In the genomic region with DNA sequence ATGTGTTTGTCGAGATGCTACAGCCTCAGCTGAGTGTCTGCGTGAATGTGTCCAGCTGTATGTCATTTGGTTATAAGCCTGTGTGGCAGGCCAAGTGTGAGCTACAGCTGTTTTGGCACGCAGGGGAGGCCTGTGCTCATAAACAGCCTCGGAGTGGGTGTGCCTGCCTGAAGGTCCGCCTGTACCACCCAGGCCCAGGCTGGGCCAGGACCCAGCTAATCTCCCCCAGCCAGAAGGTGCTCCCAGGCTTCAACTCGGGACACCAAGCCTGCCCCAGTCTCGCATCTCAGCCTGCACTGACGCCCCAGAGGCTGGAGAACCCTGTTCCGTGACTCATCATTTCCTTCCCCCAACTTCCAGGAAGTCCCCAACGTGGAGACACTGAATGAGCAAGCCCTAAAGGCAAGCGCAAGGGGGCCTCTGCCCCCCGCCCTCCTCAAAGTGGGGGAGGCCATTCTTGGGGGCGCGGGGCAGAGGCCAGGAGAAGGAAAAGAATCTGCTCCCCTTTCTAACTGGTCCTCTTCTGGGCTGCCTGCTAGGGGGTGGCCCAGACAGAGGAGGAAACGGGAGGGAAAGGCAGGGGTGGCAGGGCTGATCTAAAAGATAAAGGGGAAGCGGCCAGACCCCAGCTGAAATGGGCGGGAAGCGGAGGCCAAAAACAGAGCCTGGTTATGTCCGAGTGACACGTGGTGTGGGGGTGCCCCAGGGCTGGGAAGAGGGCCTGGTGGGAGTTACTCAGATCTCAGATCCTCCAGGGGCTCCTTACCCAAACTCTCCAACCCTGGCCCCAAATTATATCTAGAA, we compare ENCODE assay signal across 8 cellular contexts. TPM values are rescaled to one million over a fixed set of nuclear protein-coding genes. Genes with fewer than 3 reads are reported as not detected.
DNase-seq lines count a peak whose midpoint lies in the region; ATAC-seq and TF ChIP-seq lines count a peak whose summit lies in the region.

No MANE protein-coding gene starts in this region.

- H3K27ac Mint-ChIP-seq in T-helper 1 cell treated with Interleukin-12 subunit alpha and Interleukin-12 subunit beta and Interleukin-4 antibody, amounts not matched to agents 30 μg/mL and 1 μg/mL, for 36 hours: peak overlapping the region; percentile 95

- peaks cover 31% of the 10 kb centered on the region for H3K36me3 ChIP-seq in Karpas-422 (ENCODE audit: insufficient read depth, low read length)
- no peaks in the 10 kb centered on the region for H3K36me3 ChIP-seq in gastrocnemius medialis

- no peaks in the 10 kb centered on the region for H3K27me3 Mint-ChIP-seq in T-helper 1 cell treated with Interleukin-12 subunit alpha and Interleukin-12 subunit beta and Interleukin-4 antibody, amounts not matched to agents 30 μg/mL and 1 μg/mL, for 36 hours (ENCODE audit: low read depth)

- H3K27me3 ChIP-seq in Karpas-422 (ENCODE audit: low read length): no peaks in the 10 kb centered on the region
- H3K27me3 ChIP-seq in gastrocnemius medialis: peaks cover 11 to 23% (median 18%) of the 10 kb centered on the region in 3 donors

- H3K27ac ChIP-seq in Karpas-422 (ENCODE audit: low read length): peak overlapping the region; percentile 88
- H3K27ac ChIP-seq in adipose tissue (ENCODE audit: low read depth, low read length): peak overlapping the region; percentile 93
- peak overlapping the region; percentile 67 to 80 (median 72) for H3K27ac ChIP-seq in gastrocnemius medialis

- H3K4me3 ChIP-seq in Karpas-422 (ENCODE audit: low read length) (peak overlapping the region; percentile 92), gastrocnemius medialis (peak overlapping the region; percentile 57 to 65 (median 62))

- H3K4me3 Mint-ChIP-seq in T-helper 1 cell treated with Interleukin-12 subunit alpha and Interleukin-12 subunit beta and Interleukin-4 antibody, amounts not matched to agents 30 μg/mL and 1 μg/mL, for 36 hours: peak overlapping the region; percentile 97

- H2AFZ ChIP-seq in Karpas-422 (ENCODE audit: low read length): no peak overlapping the region

- peak overlapping the region; percentile 75 for H3K4me2 ChIP-seq in Karpas-422 (ENCODE audit: low read depth, low read length, poor library complexity, severe bottlenecking)

- H4K20me1 ChIP-seq in Karpas-422 (ENCODE audit: insufficient read depth, low read depth, low read length): peaks cover 44% of the 10 kb centered on the region

- H3K9me2 ChIP-seq in Karpas-422 (replicated peaks; ENCODE audit: insufficient read depth, low read length): no peaks in the 10 kb centered on the region

- intact Hi-C loops in gastrocnemius medialis (cut with DNase I; ENCODE audit: low total_unique reads): no loop called here

- H3K4me1 Mint-ChIP-seq in T-helper 1 cell treated with Interleukin-12 subunit alpha and Interleukin-12 subunit beta and Interleukin-4 antibody, amounts not matched to agents 30 μg/mL and 1 μg/mL, for 36 hours (ENCODE audit: low read depth): peaks cover 52% of the 10 kb centered on the region

- DNase-seq in DMS 273 (lab: John Stamatoyannopoulos, UW; ENCODE audit: unreplicated experiment): peak; percentile 89
- DNase-seq in DMS 273 treated with DMSO at 0.1 percent for 48 hours (lab: John Stamatoyannopoulos, UW): no peak
- DNase-seq in Karpas-422: peak; percentile 84
- DNase-seq in hepatic stellate cell (ENCODE audit: low spot score): peak; percentile 93
- DNase-seq in gastrocnemius medialis: peak; percentile 40 to 50
- DNase-seq in NCI-H1436 (lab: John Stamatoyannopoulos, UW): no peak

- 2 to 43% (median 3%) methylated on average over 20 of the region's 20 CpGs for WGBS in adipose tissue, 3 donors

- H3K4me1 ChIP-seq in Karpas-422 (ENCODE audit: low read length): peaks cover 28% of the 10 kb centered on the region
- H3K4me1 ChIP-seq in gastrocnemius medialis: peaks cover 13 to 14% of the 10 kb centered on the region in 2 donors

- H3K9me3 ChIP-seq in Karpas-422 (ENCODE audit: low read length): no peaks in the 10 kb centered on the region
- H3K9me3 ChIP-seq in gastrocnemius medialis: no peaks in the 10 kb centered on the region

- in situ Hi-C loops in gastrocnemius medialis (cut with MboI; ENCODE audit: low sequenced_read_pairs in 4 of 4): no loop called here

- no peaks in the 10 kb centered on the region for H3K9me3 Mint-ChIP-seq in T-helper 1 cell treated with Interleukin-12 subunit alpha and Interleukin-12 subunit beta and Interleukin-4 antibody, amounts not matched to agents 30 μg/mL and 1 μg/mL, for 36 hours

- H3K9ac ChIP-seq in Karpas-422 (ENCODE audit: low read length): peak overlapping the region; percentile 87

- peak; percentile 40 to 57 for ATAC-seq in gastrocnemius medialis

- peaks cover 61% of the 10 kb centered on the region for H3K79me2 ChIP-seq in Karpas-422 (ENCODE audit: low read length)

- no peak for TF ChIP-seq CTCF in gastrocnemius medialis (IDR thresholded peaks at IDR 0.05 in 4 of 5, conservative IDR thresholded peaks at IDR 0.05 in 1 of 5)

- peaks cover 44% of the 10 kb centered on the region for H3K36me3 Mint-ChIP-seq in T-helper 1 cell treated with Interleukin-12 subunit alpha and Interleukin-12 subunit beta and Interleukin-4 antibody, amounts not matched to agents 30 μg/mL and 1 μg/mL, for 36 hours (ENCODE audit: low read depth)

- TF ChIP-seq POLR2A in gastrocnemius medialis (IDR thresholded peaks at IDR 0.05): no peak

RNA-seq across cellular contexts. Expression of gene SLC1A5, which starts 2.0 kb away (rescaled TPM):
- 116 and 189 TPM in 2 replicates for total RNA-seq in Karpas-422 (2014; rRNA removed; shearing (Covaris generic); ENCODE audit: low replicate concordance)
- polyA plus RNA-seq in adipose tissue: 100 to 1,000 TPM in 1 of 3 donors, 10 to 100 TPM in 2; 32.4 to 154 (median 56.9) TPM
- 10 to 100 TPM in 3 of 4 donors, 1 to 10 TPM in 1; 7.6 to 18.5 (median 10.7) TPM for total RNA-seq in gastrocnemius medialis

RNA-seq across cellular contexts. Expression of gene STRN4, which starts 40.2 kb away (rescaled TPM):
- 37.5 and 55.2 TPM in 2 replicates for total RNA-seq in Karpas-422 (2014; rRNA removed; shearing (Covaris generic); ENCODE audit: low replicate concordance)
- polyA plus RNA-seq in adipose tissue: 10 to 100 TPM; 38.3 to 76.0 (median 59.2) TPM
- 10 to 100 TPM; 45.5 to 75.7 (median 57.9) TPM for total RNA-seq in gastrocnemius medialis

RNA-seq across cellular contexts. Expression of gene FKRP, which starts 40.6 kb away (rescaled TPM):
- total RNA-seq in Karpas-422 (2014; rRNA removed; shearing (Covaris generic); ENCODE audit: low replicate concordance): 14.6 and 18.4 TPM in 2 replicates
- 10 to 100 TPM in 1 of 3 donors, 1 to 10 TPM in 2; 5.3 to 14.2 (median 6.7) TPM for polyA plus RNA-seq in adipose tissue
- total RNA-seq in gastrocnemius medialis: 10 to 100 TPM; 16.5 to 23.0 (median 18.9) TPM

Comparison
In these comparisons a context has a peak if more than half of its experiments do, and no peak if none do; other contexts are left out.
1. DNase-seq: peak in DMS 273 (single experiment), Karpas-422 (single experiment), hepatic stellate cell (single experiment) and gastrocnemius medialis (2 of 2); none in DMS 273 treated with DMSO at 0.1 percent for 48 hours (single experiment) and NCI-H1436 (single experiment).
2. Peak in every context shown above with its lines, with median percentiles within 50 percentile points of each other: H3K27ac ChIP-seq.